1 cellular context compared by ENCODE assay signal in the genomic region with DNA sequence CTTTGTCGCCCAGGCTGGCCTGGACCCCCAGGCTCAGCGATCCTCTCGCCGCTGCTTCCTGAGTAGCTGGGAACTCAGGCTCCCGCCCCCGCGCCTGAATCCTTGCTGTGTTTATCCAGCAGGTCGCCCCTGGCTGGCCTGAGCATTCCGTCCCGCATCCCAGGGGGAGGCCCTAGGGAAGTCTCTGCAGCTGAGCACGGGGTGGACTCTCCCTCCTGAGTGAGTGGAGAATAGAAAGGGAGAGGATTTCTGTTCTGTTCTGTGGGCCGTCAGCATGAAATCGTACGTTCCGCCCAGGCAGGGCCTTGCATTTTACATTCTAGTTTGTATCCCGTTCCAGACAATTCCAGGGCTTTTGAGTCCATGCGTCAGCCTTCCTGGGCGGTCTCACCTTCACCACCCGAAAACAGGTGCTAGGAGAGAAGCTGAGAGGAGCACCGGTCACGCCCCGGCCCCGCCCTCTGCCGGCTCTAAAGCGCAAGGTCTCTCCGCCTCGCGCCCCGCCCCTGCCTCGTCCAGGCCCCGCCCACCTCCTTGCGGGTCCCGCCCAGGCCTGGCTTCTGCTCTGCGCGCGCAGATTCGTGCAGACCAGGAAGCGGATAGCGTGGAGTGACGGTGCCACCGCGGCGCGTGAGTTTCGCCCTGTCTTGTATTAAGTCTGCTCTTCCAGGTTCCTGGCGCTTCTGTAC.
TF ChIP-seq lines count a peak whose summit lies in the region.

A gene (plus strand): TSS at position 586 of the 689 bp plus-strand sequence. CDS start 15,285 bp downstream, outside the sequence.

TF ChIP-seq in HepG2, 621 proteins besides CTCF, POLR2A, EP300 and RAD21 (continued from another document and continues in another):
- TF ChIP-seq, protein P1, sequence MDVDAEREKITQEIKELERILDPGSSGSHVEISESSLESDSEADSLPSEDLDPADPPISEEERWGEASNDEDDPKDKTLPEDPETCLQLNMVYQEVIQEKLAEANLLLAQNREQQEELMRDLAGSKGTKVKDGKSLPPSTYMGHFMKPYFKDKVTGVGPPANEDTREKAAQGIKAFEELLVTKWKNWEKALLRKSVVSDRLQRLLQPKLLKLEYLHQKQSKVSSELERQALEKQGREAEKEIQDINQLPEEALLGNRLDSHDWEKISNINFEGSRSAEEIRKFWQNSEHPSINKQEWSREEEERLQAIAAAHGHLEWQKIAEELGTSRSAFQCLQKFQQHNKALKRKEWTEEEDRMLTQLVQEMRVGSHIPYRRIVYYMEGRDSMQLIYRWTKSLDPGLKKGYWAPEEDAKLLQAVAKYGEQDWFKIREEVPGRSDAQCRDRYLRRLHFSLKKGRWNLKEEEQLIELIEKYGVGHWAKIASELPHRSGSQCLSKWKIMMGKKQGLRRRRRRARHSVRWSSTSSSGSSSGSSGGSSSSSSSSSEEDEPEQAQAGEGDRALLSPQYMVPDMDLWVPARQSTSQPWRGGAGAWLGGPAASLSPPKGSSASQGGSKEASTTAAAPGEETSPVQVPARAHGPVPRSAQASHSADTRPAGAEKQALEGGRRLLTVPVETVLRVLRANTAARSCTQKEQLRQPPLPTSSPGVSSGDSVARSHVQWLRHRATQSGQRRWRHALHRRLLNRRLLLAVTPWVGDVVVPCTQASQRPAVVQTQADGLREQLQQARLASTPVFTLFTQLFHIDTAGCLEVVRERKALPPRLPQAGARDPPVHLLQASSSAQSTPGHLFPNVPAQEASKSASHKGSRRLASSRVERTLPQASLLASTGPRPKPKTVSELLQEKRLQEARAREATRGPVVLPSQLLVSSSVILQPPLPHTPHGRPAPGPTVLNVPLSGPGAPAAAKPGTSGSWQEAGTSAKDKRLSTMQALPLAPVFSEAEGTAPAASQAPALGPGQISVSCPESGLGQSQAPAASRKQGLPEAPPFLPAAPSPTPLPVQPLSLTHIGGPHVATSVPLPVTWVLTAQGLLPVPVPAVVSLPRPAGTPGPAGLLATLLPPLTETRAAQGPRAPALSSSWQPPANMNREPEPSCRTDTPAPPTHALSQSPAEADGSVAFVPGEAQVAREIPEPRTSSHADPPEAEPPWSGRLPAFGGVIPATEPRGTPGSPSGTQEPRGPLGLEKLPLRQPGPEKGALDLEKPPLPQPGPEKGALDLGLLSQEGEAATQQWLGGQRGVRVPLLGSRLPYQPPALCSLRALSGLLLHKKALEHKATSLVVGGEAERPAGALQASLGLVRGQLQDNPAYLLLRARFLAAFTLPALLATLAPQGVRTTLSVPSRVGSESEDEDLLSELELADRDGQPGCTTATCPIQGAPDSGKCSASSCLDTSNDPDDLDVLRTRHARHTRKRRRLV (CRISPR knock-in tag; IDR thresholded peaks at IDR 0.05), result no peak
- TF ChIP-seq ZNF12 (CRISPR knock-in tag; IDR thresholded peaks at IDR 0.05), result no peak
- no peak for TF ChIP-seq CHCHD3 (CRISPR knock-in tag; IDR thresholded peaks at IDR 0.05)
- TF ChIP-seq NFE2L2 (IDR thresholded peaks at IDR 0.05; ENCODE audit: low read length), result no peak
- TF ChIP-seq, protein P2, sequence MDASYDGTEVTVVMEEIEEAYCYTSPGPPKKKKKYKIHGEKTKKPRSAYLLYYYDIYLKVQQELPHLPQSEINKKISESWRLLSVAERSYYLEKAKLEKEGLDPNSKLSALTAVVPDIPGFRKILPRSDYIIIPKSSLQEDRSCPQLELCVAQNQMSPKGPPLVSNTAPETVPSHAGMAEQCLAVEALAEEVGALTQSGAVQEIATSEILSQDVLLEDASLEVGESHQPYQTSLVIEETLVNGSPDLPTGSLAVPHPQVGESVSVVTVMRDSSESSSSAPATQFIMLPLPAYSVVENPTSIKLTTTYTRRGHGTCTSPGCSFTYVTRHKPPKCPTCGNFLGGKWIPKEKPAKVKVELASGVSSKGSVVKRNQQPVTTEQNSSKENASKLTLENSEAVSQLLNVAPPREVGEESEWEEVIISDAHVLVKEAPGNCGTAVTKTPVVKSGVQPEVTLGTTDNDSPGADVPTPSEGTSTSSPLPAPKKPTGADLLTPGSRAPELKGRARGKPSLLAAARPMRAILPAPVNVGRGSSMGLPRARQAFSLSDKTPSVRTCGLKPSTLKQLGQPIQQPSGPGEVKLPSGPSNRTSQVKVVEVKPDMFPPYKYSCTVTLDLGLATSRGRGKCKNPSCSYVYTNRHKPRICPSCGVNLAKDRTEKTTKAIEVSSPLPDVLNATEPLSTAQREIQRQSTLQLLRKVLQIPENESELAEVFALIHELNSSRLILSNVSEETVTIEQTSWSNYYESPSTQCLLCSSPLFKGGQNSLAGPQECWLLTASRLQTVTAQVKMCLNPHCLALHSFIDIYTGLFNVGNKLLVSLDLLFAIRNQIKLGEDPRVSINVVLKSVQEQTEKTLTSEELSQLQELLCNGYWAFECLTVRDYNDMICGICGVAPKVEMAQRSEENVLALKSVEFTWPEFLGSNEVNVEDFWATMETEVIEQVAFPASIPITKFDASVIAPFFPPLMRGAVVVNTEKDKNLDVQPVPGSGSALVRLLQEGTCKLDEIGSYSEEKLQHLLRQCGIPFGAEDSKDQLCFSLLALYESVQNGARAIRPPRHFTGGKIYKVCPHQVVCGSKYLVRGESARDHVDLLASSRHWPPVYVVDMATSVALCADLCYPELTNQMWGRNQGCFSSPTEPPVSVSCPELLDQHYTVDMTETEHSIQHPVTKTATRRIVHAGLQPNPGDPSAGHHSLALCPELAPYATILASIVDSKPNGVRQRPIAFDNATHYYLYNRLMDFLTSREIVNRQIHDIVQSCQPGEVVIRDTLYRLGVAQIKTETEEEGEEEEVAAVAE (CRISPR knock-in tag; IDR thresholded peaks at IDR 0.05; ENCODE audit: borderline replicate concordance), result no peak
- TF ChIP-seq, protein P3, sequence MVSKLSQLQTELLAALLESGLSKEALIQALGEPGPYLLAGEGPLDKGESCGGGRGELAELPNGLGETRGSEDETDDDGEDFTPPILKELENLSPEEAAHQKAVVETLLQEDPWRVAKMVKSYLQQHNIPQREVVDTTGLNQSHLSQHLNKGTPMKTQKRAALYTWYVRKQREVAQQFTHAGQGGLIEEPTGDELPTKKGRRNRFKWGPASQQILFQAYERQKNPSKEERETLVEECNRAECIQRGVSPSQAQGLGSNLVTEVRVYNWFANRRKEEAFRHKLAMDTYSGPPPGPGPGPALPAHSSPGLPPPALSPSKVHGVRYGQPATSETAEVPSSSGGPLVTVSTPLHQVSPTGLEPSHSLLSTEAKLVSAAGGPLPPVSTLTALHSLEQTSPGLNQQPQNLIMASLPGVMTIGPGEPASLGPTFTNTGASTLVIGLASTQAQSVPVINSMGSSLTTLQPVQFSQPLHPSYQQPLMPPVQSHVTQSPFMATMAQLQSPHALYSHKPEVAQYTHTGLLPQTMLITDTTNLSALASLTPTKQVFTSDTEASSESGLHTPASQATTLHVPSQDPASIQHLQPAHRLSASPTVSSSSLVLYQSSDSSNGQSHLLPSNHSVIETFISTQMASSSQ (IDR thresholded peaks at IDR 0.05; ENCODE audit: low read depth), result no peak
- TF ChIP-seq, protein P3 (CRISPR knock-in tag; IDR thresholded peaks at IDR 0.05; ENCODE audit: borderline replicate concordance), result peak; percentile 35; the same call in 1 of the 2 replicates
- 0 out of 2 replicates have a peak, but pooled peaks have one; percentile 21 for TF ChIP-seq ZNF782 (CRISPR knock-in tag; IDR thresholded peaks at IDR 0.05; ENCODE audit: borderline replicate concordance)
- TF ChIP-seq HHEX (CRISPR knock-in tag; IDR thresholded peaks at IDR 0.05), result no peak
- no peak for TF ChIP-seq PAF1 (CRISPR knock-in tag; IDR thresholded peaks at IDR 0.05)
- TF ChIP-seq ZC3H4 (CRISPR knock-in tag; IDR thresholded peaks at IDR 0.05; ENCODE audit: borderline replicate concordance), result no peak
- TF ChIP-seq, protein P4, sequence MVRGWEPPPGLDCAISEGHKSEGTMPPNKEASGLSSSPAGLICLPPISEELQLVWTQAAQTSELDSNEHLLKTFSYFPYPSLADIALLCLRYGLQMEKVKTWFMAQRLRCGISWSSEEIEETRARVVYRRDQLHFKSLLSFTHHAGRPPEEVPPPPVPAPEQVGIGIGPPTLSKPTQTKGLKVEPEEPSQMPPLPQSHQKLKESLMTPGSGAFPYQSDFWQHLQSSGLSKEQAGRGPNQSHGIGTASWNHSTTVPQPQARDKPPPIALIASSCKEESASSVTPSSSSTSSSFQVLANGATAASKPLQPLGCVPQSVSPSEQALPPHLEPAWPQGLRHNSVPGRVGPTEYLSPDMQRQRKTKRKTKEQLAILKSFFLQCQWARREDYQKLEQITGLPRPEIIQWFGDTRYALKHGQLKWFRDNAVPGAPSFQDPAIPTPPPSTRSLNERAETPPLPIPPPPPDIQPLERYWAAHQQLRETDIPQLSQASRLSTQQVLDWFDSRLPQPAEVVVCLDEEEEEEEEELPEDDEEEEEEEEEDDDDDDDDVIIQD (CRISPR knock-in tag; IDR thresholded peaks at IDR 0.05; ENCODE audit: low read depth), result 0 out of 2 replicates have a peak, but pooled peaks have one; percentile 32
- peak; percentile 64; the same call in 1 of the 2 replicates for TF ChIP-seq SALL2 (CRISPR knock-in tag; IDR thresholded peaks at IDR 0.05)
- TF ChIP-seq CBX1 (IDR thresholded peaks at IDR 0.05; ENCODE audit: low read depth), result no peak
- TF ChIP-seq TOE1 (CRISPR knock-in tag; IDR thresholded peaks at IDR 0.05), result peak; percentile 48; the same call in 1 of the 2 replicates
- TF ChIP-seq, protein P5, sequence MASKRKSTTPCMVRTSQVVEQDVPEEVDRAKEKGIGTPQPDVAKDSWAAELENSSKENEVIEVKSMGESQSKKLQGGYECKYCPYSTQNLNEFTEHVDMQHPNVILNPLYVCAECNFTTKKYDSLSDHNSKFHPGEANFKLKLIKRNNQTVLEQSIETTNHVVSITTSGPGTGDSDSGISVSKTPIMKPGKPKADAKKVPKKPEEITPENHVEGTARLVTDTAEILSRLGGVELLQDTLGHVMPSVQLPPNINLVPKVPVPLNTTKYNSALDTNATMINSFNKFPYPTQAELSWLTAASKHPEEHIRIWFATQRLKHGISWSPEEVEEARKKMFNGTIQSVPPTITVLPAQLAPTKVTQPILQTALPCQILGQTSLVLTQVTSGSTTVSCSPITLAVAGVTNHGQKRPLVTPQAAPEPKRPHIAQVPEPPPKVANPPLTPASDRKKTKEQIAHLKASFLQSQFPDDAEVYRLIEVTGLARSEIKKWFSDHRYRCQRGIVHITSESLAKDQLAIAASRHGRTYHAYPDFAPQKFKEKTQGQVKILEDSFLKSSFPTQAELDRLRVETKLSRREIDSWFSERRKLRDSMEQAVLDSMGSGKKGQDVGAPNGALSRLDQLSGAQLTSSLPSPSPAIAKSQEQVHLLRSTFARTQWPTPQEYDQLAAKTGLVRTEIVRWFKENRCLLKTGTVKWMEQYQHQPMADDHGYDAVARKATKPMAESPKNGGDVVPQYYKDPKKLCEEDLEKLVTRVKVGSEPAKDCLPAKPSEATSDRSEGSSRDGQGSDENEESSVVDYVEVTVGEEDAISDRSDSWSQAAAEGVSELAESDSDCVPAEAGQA (IDR thresholded peaks at IDR 0.05; ENCODE audit: low read depth), result no peak
- TF ChIP-seq, protein P5 (CRISPR knock-in tag; IDR thresholded peaks at IDR 0.05; ENCODE audit: borderline replicate concordance), result no peak
- TF ChIP-seq ZIK1 (CRISPR knock-in tag; IDR thresholded peaks at IDR 0.05; ENCODE audit: borderline replicate concordance, low read depth), result 0 out of 2 replicates have a peak, but pooled peaks have one; percentile 25
- no peak; the same call in 1 of the 2 replicates for TF ChIP-seq KAT8 (CRISPR knock-in tag; IDR thresholded peaks at IDR 0.05)
- TF ChIP-seq, protein P6, sequence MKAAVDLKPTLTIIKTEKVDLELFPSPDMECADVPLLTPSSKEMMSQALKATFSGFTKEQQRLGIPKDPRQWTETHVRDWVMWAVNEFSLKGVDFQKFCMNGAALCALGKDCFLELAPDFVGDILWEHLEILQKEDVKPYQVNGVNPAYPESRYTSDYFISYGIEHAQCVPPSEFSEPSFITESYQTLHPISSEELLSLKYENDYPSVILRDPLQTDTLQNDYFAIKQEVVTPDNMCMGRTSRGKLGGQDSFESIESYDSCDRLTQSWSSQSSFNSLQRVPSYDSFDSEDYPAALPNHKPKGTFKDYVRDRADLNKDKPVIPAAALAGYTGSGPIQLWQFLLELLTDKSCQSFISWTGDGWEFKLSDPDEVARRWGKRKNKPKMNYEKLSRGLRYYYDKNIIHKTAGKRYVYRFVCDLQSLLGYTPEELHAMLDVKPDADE (CRISPR knock-in tag; IDR thresholded peaks at IDR 0.05), result no peak
- TF ChIP-seq ZNF558 (CRISPR knock-in tag; IDR thresholded peaks at IDR 0.05; ENCODE audit: borderline replicate concordance), result 0 out of 2 replicates have a peak, but pooled peaks have one; percentile 24
- TF ChIP-seq SIN3A (IDR thresholded peaks at IDR 0.05; ENCODE audit: borderline replicate concordance, low read depth, low read length), result peak; percentile 28; the same call in 1 of the 2 replicates
- TF ChIP-seq SP5 (CRISPR knock-in tag; IDR thresholded peaks at IDR 0.05; ENCODE audit: borderline replicate concordance, low read depth), result peak; percentile 78; the same call in 1 of the 2 replicates
- no peak for TF ChIP-seq NFRKB (IDR thresholded peaks at IDR 0.05)
- peak; percentile 61 for TF ChIP-seq HOXA3 (CRISPR knock-in tag; IDR thresholded peaks at IDR 0.05)
- TF ChIP-seq YY1 (IDR thresholded peaks at IDR 0.05; ENCODE audit: insufficient read depth, insufficient replicate concordance, low read depth, low read length), result peak; percentile 49
- no peak for TF ChIP-seq ZNF543 (CRISPR knock-in tag; IDR thresholded peaks at IDR 0.05)
- TF ChIP-seq ZNF615 (CRISPR knock-in tag; IDR thresholded peaks at IDR 0.05; ENCODE audit: borderline replicate concordance), result no peak
- no peak for TF ChIP-seq ZFP36L2 (CRISPR knock-in tag; IDR thresholded peaks at IDR 0.05)
